8 cellular contexts compared by ENCODE assay signal in the genomic region with DNA sequence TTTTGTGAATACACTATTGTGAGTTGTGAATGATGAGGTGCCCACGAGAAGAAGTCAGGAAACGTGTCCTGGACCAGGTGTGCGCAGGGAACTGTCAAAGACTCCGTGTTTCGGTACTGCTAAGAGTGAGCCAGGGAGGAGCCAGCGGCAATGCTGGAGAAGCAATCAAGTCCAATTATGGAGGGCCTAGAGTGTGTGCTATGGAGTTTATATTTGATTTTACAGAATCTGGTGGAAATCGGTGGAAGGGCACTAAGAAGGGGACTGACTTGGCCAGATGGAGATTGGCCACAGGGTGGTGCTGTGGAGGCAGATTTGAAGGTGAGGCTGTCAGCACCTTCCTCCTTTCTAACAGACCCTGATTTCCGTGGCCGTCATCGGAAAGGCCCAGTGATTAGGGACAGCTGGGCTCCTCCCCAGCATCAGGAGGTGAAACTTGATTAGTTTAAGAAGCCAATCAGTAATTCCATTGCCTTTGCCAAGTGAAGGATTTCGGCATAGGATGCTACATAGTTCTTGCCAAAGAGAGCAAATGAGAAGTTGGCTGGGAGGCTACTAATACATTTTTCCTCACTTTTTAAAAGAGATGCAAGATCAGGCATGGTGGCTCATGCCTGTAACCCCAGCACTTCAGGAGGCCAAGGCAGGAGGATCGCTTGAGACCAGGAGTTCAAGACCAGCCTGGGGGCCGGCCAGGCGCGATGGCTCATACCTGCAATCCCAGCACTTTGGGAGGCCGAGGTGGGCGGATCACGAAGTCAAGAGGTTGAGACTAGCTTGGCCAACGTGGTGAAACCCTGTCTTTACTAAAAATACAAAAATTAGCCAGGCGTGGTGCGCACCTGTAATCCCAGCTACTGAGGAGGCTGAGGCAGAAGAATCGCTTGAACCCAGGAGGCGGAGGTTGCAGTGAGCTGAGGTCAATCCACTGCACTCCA. TPM values are rescaled to one million over a fixed set of nuclear protein-coding genes. Genes with fewer than 3 reads are reported as not detected.
A peak's percentile ranks its signal among the peaks of the same experiment; 100 is the strongest.
DNase-seq lines count a peak whose midpoint lies in the region; ATAC-seq and TF ChIP-seq lines count a peak whose summit lies in the region.

No MANE protein-coding gene starts in this region.

- H3K79me2 ChIP-seq in PC-3 (ENCODE audit: low read length) = no peaks in the 10 kb centered on the region

- POLR2A ChIA-PET in PC-3 (lab: Charles Lee; ENCODE audit: unreplicated experiment) = no interaction called here

- H3K4me3 Mint-ChIP-seq in nephron progenitor cell = no peak overlapping the region

- no peak overlapping the region for H3K27ac Mint-ChIP-seq in nephron progenitor cell

- H3K27me3 Mint-ChIP-seq in nephron progenitor cell (ENCODE audit: low read depth, poor library complexity) = peaks cover 4% of the 10 kb centered on the region

- H3K36me3 ChIP-seq in PC-3 (ENCODE audit: low read depth, low read length) = no peaks in the 10 kb centered on the region

- H3K9me3 Mint-ChIP-seq in nephron progenitor cell = no peaks in the 10 kb centered on the region

- H3K27me3 ChIP-seq in PC-3 (ENCODE audit: low read length) = no peaks in the 10 kb centered on the region

- no TSS peak for BruUV-seq in PC-3 (replicated peaks; lab: Mats Ljungman, UMichigan)

- no peaks in the 10 kb centered on the region for H3K9me3 ChIP-seq in PC-3 (ENCODE audit: low read length)

- TF ChIP-seq CTCF in AG10803 (conservative IDR thresholded peaks at IDR 0.05; ENCODE audit: low read length) (peak; percentile 97), PC-3 (conservative IDR thresholded peaks at IDR 0.05; ENCODE audit: low read depth, low read length) (peak; percentile 91), nephron progenitor cell (IDR thresholded peaks at IDR 0.05) (peak; percentile 81)

- DNase-seq in AG10803 (ENCODE audit: low read depth) (peak; percentile 77), KG1 (lab: John Stamatoyannopoulos, UW) (peak; percentile 54), PC-3 (peak; percentile 85), activated T-cell treated with anti-CD3 and anti-CD28 coated beads for 48 hours (ENCODE audit: low read depth) (peak; percentile 82), fibroblast of gingiva (ENCODE audit: low read depth) (peak; percentile 87), nephron progenitor cell (peak; percentile 92)
- peak; percentile 81 for DNase-seq in stimulated activated naive CD4-positive, alpha-beta T cell treated with Interleukin-2 at 50 U/mL for 16 hours (lab: John Stamatoyannopoulos, UW)

- no peaks in the 10 kb centered on the region for H4K20me1 ChIP-seq in PC-3 (ENCODE audit: low read length)

- peak; percentile 52 for ATAC-seq in GM19035 (IDR thresholded peaks at IDR 0.05; ENCODE audit: unreplicated experiment)
- ATAC-seq in PC-3 = peak; percentile 93

- H2AFZ ChIP-seq in PC-3 (ENCODE audit: low read length) = peak overlapping the region; percentile 49

- H3K27ac ChIP-seq in PC-3 (ENCODE audit: low read length) = no peak overlapping the region

- H3K4me1 ChIP-seq in PC-3 (ENCODE audit: insufficient read depth, low read length) = no peaks in the 10 kb centered on the region

- peaks cover 41% of the 10 kb centered on the region for H3K4me1 Mint-ChIP-seq in nephron progenitor cell

- no peak overlapping the region for H3K9ac ChIP-seq in PC-3 (ENCODE audit: low read length)

- H3K4me2 ChIP-seq in PC-3 (ENCODE audit: low read length) = no peak overlapping the region

- H3F3A ChIP-seq in PC-3 (ENCODE audit: low read length, unreplicated experiment) = no peaks in the 10 kb centered on the region

- H3K4me3 ChIP-seq in AG10803 (ENCODE audit: low read length) (no peak overlapping the region), PC-3 (ENCODE audit: low read length) (no peak overlapping the region)

- CTCF ChIA-PET in PC-3 (lab: Charles Lee) = interaction anchor here (0.6 kb wide), 1 partner anchor 646 kb away, joined by 5 read pairs; no protein-coding TSS in a partner anchor

- no peaks in the 10 kb centered on the region for H3K9me2 ChIP-seq in PC-3 (replicated peaks; ENCODE audit: low read length)

- H3K36me3 Mint-ChIP-seq in nephron progenitor cell (ENCODE audit: low read depth) = no peaks in the 10 kb centered on the region

- intact Hi-C loops in PC-3 (cut with micrococcal nuclease) = loop anchor here (1.0 to 10.0 kb wide), 4 partner anchors 44 to 464 kb away; a partner anchor contains a TSS

RNA-seq across cellular contexts. Expression of a gene that starts 7.0 kb away (rescaled TPM):
- 0.12 TPM in 1 of 2 replicates, not detected in the other for total RNA-seq in PC-3 (2014; rRNA removed)

RNA-seq across cellular contexts. Expression of a gene that starts 27.7 kb away (rescaled TPM):
- total RNA-seq in PC-3 (2014; rRNA removed) = 0.58 and 4.3 TPM in 2 replicates

RNA-seq across cellular contexts. Expression of a gene that starts 28.9 kb away (rescaled TPM):
- 2.0 and 3.4 TPM in 2 replicates for total RNA-seq in PC-3 (2014; rRNA removed)

RNA-seq across cellular contexts. Expression of a gene that starts 35.8 kb away (rescaled TPM):
- total RNA-seq in PC-3 (2014; rRNA removed) = 38.9 and 44.0 TPM in 2 replicates

RNA-seq across cellular contexts. Expression of a gene that starts 48.0 kb away (rescaled TPM):
- not detected in 2 replicates for total RNA-seq in PC-3 (2014; rRNA removed)
